ENCODE assay signal across 23 cellular contexts in the genomic region with DNA sequence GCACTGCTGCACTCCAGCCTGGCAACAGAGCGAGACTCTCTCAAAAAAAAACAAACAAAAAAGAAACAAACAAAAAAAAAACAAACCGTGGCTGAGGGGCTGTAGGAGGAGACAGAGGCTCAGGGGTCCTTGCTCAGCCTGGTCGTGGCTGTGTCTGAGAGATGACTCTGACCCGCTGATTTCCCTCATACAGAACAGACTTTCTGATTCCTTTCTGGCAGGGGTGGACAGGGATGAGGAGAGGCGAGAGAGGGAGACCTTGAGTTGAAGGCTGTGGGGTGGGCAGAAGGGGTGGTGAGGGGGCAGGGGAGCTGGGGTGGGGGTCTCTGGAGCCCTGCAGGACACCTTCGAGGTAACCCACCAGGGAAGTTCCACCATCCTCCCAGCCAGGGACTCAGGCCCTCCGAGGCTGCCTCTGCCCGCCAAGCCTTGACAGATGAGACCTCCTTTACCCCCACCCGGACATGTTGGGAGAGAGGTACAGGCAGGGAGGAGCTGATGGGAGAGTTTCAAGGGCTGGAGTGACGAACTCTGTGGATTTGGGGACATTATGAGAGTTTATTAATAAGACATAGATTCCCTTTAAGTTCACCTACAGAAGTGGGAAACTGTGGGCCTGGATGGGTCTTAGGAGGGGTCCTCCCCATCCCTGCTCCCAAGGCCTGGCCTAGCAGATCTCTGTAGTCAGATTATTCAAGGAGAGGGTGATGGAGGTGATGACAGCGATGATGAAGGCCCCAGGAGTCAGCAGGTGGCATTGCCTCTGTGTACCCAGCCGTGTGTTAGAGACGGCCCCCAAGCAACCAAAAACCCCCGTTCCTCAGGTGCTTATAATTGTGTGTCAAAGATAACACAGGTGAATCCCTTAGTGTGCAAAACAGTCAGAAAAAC. TPM values are rescaled to one million over a fixed set of nuclear protein-coding genes. Genes with fewer than 3 reads are reported as not detected.
DNase-seq lines count a peak whose midpoint lies in the region; ATAC-seq and TF ChIP-seq lines count a peak whose summit lies in the region.
"Had no signal": no experiment of that assay in that cellular context is flagged by ENCODE, and none has a peak within 500 bp of the region (broad histone marks: within the 10 kb centered on the region; RNA-seq: fewer than 3 reads in every experiment).

No MANE protein-coding gene starts in this region.

- H3K36me3 Mint-ChIP-seq in activated naive CD4-positive, alpha-beta T cell treated with anti-CD3 and anti-CD28 coated beads, Interleukin-2, amount 10 ng/mL, durations not matched to agents 7 days and 5 days = no peaks in the 10 kb centered on the region

- H2AFZ ChIP-seq in osteoblast (ENCODE audit: low read length) = no peak overlapping the region

- H3K4me3 ChIP-seq in osteoblast (ENCODE audit: insufficient read depth, low read length) (no peak overlapping the region), aorta (ENCODE audit: low read length in 2 of 2) (no peak overlapping the region)
- H3K4me3 ChIP-seq: BLaER1, SJSA1 had no signal

- H4K20me1 ChIP-seq in osteoblast (ENCODE audit: insufficient read depth, low read length) = peaks cover 9% of the 10 kb centered on the region
- H4K20me1 ChIP-seq: BLaER1 had no signal

- peak; percentile 20 for DNase-seq in activated naive CD4-positive, alpha-beta T cell treated with anti-CD3 and anti-CD28 coated beads, Interleukin-2, amount 10 ng/mL, durations not matched to agents 7 days and 5 days
- DNase-seq in activated naive CD4-positive, alpha-beta T cell treated with anti-CD3 and anti-CD28 coated beads, Interleukin-2, amount 50 U/mL, for 16 hours = no peak
- DNase-seq in osteoblast (ENCODE audit: insufficient read length, low spot score, missing footprints) (peak; percentile 80), aorta (no peak), medulla oblongata (ENCODE audit: extremely low spot score) (no peak), NCI-H2107 (lab: John Stamatoyannopoulos, UW) (no peak)
- DNase-seq: 8988T; ACHN; CD4-positive, CD25-positive, alpha-beta regulatory T cell; GOT3; NCI-H1048; NCI-H1417; NCI-H1694; NCI-H2029 treated with DMSO at 0.1 percent for 48 hours; NCI-H2227 treated with DMSO at 0.1 percent for 48 hours; NCI-H69; Right ventricle myocardium superior; RPMI8226 had no signal

- no peaks in the 10 kb centered on the region for H3K36me3 ChIP-seq in osteoblast (ENCODE audit: insufficient read depth, low read length)
- H3K36me3 ChIP-seq in aorta (ENCODE audit: control insufficient read depth in 1 of 2, insufficient read depth in 2 of 2, low read length in 1 of 2) = no peaks in the 10 kb centered on the region
- H3K36me3 ChIP-seq: BLaER1, SJSA1 had no signal

- H3K27ac ChIP-seq in osteoblast (ENCODE audit: low read depth, low read length) (no peak overlapping the region), aorta (ENCODE audit: low read depth in 1 of 2, low read length in 2 of 2) (no peak overlapping the region)
- H3K27ac ChIP-seq: BLaER1, SJSA1 had no signal

- WGBS in aorta, 2 donors = 45 to 49% methylated on average over 14 of the region's 14 CpGs

- H3K9me3 ChIP-seq in osteoblast (ENCODE audit: low read depth, low read length) (peaks cover 8% of the 10 kb centered on the region), aorta (ENCODE audit: control insufficient read depth, low read length) (no peaks in the 10 kb centered on the region)

- H3K4me1 ChIP-seq in osteoblast (ENCODE audit: insufficient read depth, low read length) = no peaks in the 10 kb centered on the region
- no peaks in the 10 kb centered on the region for H3K4me1 ChIP-seq in aorta (ENCODE audit: control insufficient read depth in 1 of 2, insufficient read depth in 2 of 2, low read length in 2 of 2)

- no peak overlapping the region for H3K4me2 ChIP-seq in osteoblast (ENCODE audit: insufficient read depth, low read length)
- H3K4me2 ChIP-seq: BLaER1 had no signal

- no peak overlapping the region for H3K27ac Mint-ChIP-seq in activated naive CD4-positive, alpha-beta T cell treated with anti-CD3 and anti-CD28 coated beads, Interleukin-2, amount 10 ng/mL, durations not matched to agents 7 days and 5 days
- H3K27ac Mint-ChIP-seq: CD4-positive, CD25-positive, alpha-beta regulatory T cell had no signal

- H3K27me3 ChIP-seq in osteoblast (ENCODE audit: insufficient read depth, low read length) (peaks cover 43% of the 10 kb centered on the region), aorta (ENCODE audit: control insufficient read depth in 1 of 2, insufficient read depth in 2 of 2, low read length in 1 of 2) (no peaks in the 10 kb centered on the region)

- peaks cover 72% of the 10 kb centered on the region for H3K27me3 Mint-ChIP-seq in activated naive CD4-positive, alpha-beta T cell treated with anti-CD3 and anti-CD28 coated beads, Interleukin-2, amount 10 ng/mL, durations not matched to agents 7 days and 5 days

- no peak for TF ChIP-seq CTCF in osteoblast (IDR thresholded peaks at IDR 0.05; ENCODE audit: extremely low read depth, low read depth, low read length)

- H3K4me3 Mint-ChIP-seq in activated naive CD4-positive, alpha-beta T cell treated with anti-CD3 and anti-CD28 coated beads, Interleukin-2, amount 10 ng/mL, durations not matched to agents 7 days and 5 days = no peak overlapping the region
- H3K4me3 Mint-ChIP-seq: CD4-positive, CD25-positive, alpha-beta regulatory T cell had no signal

- intact Hi-C loops in aorta (cut with DNase I) = no loop called here

- ATAC-seq in esophagus mucosa = peak; percentile 11
- peak; percentile 13 for ATAC-seq in aorta (ENCODE audit: low FRiP score)
- ATAC-seq in HG03521 (IDR thresholded peaks at IDR 0.05; ENCODE audit: unreplicated experiment) = no peak

- H3K9me3 Mint-ChIP-seq in activated naive CD4-positive, alpha-beta T cell treated with anti-CD3 and anti-CD28 coated beads, Interleukin-2, amount 10 ng/mL, durations not matched to agents 7 days and 5 days = no peaks in the 10 kb centered on the region

- no peaks in the 10 kb centered on the region for H3K79me2 ChIP-seq in osteoblast (ENCODE audit: insufficient read depth, low read length)

- peaks cover 9% of the 10 kb centered on the region for H3K4me1 Mint-ChIP-seq in activated naive CD4-positive, alpha-beta T cell treated with anti-CD3 and anti-CD28 coated beads, Interleukin-2, amount 10 ng/mL, durations not matched to agents 7 days and 5 days

- CTCF ChIA-PET in activated naive CD4-positive, alpha-beta T cell treated with anti-CD3 and anti-CD28 coated beads, Interleukin-2, amount 10 ng/mL, durations not matched to agents 7 days and 5 days (lab: Charles Lee) = no interaction called here

RNA-seq across cellular contexts. Expression of gene MUC12, which starts 2.0 kb away (rescaled TPM):
- total RNA-seq in esophagus mucosa (0.16 TPM), osteoblast (under 0.01 and 0.59 TPM in 2 replicates), aorta (under 1 TPM; 0.24 to 0.88 TPM)
- polyA plus RNA-seq in aorta = 10 to 100 TPM in 1 of 2 donors, 1 to 10 TPM in 1; 2.6 to 13.1 TPM
- total RNA-seq: CD4-positive, CD25-positive, alpha-beta regulatory T cell; Right ventricle myocardium superior; SJSA1 had no signal

RNA-seq across cellular contexts. Expression of gene MUC3A, which starts 22.0 kb away (rescaled TPM):
- total RNA-seq in esophagus mucosa (0.16 TPM), osteoblast (not detected in 2 replicates), aorta (under 1 TPM; 0.39 to 0.45 TPM)
- polyA plus RNA-seq in aorta = 1 to 10 TPM in 1 of 2 donors, not detected in 1; 5.5 TPM
- total RNA-seq: CD4-positive, CD25-positive, alpha-beta regulatory T cell; NCI-H460; SJSA1 had no signal
- polyA plus RNA-seq: CD4-positive, CD25-positive, alpha-beta regulatory T cell had no signal

RNA-seq across cellular contexts. Expression of gene MUC17, which starts 48.5 kb away (rescaled TPM):
- total RNA-seq in esophagus mucosa (not detected), osteoblast (under 0.01 TPM in 1 of 2 replicates, not detected in the other), aorta (not detected)
- 1 to 10 TPM in 1 of 2 donors, not detected in 1; 1.6 TPM for polyA plus RNA-seq in aorta
- total RNA-seq: CD4-positive, CD25-positive, alpha-beta regulatory T cell; NCI-H460; Right ventricle myocardium superior; SJSA1 had no signal
- polyA plus RNA-seq: CD4-positive, CD25-positive, alpha-beta regulatory T cell had no signal

Comparison
In these comparisons a context has a peak if more than half of its experiments do, and no peak if none do; other contexts are left out.
1. DNase-seq: peak in activated naive CD4-positive, alpha-beta T cell treated with anti-CD3 and anti-CD28 coated beads, Interleukin-2, amount 10 ng/mL, durations not matched to agents 7 days and 5 days (single experiment) and osteoblast (single experiment); none in activated naive CD4-positive, alpha-beta T cell treated with anti-CD3 and anti-CD28 coated beads, Interleukin-2, amount 50 U/mL, for 16 hours (single experiment), aorta (0 of 2), medulla oblongata (single experiment) and NCI-H2107 (single experiment).